Comparison of ENCODE assay signal across 1 cellular context in the genomic region with DNA sequence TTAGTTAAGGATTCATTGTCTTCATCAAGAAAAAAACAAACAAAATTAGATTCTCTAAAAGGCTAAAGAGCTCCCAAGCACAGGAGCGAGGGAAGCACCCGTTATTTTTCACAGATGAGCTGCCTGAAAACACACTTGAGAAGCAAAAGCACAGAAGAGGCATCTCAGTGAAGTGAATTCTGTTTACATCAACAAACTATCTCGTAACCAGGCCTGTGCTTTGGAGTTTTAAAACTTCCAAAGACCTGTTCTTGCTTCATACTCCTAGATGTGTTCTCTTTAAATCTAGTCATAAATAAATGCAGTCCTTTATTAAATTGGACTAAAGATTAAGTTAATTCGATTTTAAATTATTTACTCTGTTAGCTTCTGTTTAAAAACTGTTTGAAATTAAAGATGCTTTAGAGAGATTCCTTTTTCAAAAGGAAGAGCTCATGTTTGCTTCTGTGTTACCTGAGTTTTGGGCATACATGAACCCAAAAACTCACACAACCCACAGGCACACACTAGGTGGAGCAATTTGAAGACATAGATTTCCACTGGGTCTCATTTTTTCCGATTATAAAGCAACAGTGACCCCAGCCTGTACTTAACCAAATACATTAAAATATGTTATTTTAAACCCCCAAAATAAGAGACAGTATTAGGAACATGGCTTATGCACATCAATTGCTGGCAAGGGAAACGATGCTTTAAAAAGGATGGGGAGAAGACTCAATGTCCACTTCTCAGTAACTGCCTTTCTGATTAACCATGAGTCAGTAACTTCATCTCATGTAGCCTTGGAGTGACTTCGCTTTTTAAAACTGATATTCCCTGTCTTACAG.
A peak's percentile ranks its signal among the peaks of the same experiment; 100 is the strongest.
TF ChIP-seq lines count a peak whose summit lies in the region.

No MANE protein-coding gene starts in this region.

TF ChIP-seq in SK-N-SH, 30 proteins besides CTCF, POLR2A, EP300 and RAD21 (continued from another document):
- TF ChIP-seq YY1 (IDR thresholded peaks at IDR 0.05; ENCODE audit: low read depth) (no peak), ELF1 (IDR thresholded peaks at IDR 0.05) (no peak), SMC3 (IDR thresholded peaks at IDR 0.05; ENCODE audit: low read depth, low read length) (peak; percentile 59), FOSL2 (IDR thresholded peaks at IDR 0.05; ENCODE audit: borderline replicate concordance, low read depth) (peak; percentile 12; the same call in 1 of the 2 replicates)
- TF ChIP-seq, protein P1, sequence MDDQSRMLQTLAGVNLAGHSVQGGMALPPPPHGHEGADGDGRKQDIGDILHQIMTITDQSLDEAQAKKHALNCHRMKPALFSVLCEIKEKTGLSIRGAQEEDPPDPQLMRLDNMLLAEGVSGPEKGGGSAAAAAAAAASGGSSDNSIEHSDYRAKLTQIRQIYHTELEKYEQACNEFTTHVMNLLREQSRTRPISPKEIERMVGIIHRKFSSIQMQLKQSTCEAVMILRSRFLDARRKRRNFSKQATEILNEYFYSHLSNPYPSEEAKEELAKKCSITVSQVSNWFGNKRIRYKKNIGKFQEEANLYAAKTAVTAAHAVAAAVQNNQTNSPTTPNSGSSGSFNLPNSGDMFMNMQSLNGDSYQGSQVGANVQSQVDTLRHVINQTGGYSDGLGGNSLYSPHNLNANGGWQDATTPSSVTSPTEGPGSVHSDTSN (IDR thresholded peaks at IDR 0.05), result no peak
